29 cellular contexts compared by ENCODE assay signal in the genomic region with DNA sequence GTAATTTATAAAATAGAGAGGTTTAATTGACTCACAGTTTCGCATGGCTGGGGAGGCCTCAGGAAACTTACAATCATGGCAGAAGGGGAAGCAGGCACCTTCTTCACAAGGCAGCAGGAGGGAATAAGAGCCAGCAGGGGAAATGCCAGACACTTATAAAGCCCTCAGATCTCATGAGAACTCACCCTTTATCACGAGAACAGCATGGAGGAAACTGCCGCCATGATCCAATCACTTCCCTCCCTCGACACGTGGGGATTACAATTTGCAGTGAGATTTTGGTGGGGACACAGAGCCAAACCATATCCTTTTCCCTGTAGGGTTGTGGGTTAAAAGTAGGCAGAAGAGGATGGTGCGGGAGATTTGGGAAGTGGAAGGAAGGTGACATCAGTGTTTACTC.
"Had no signal": no experiment of that assay in that cellular context is flagged by ENCODE, and none has a peak within 500 bp of the region (broad histone marks: within the 10 kb centered on the region; RNA-seq: fewer than 3 reads in every experiment).

No MANE protein-coding gene starts in this region.

- H3K4me2 ChIP-seq: neural progenitor cell, smooth muscle cell had no signal

- H3K9ac ChIP-seq: neural progenitor cell had no signal

- H3K4me1 Mint-ChIP-seq: immature natural killer cell, mesothelial cell of epicardium, natural killer cell had no signal

- H3K36me3 ChIP-seq: left lung, lower lobe of right lung, neural progenitor cell, ovary, right atrium auricular region, right lobe of liver, suprapubic skin, upper lobe of right lung had no signal

- H3K9me3 Mint-ChIP-seq: immature natural killer cell; mesothelial cell of epicardium; naive B cell; natural killer cell; nephron progenitor cell; neural progenitor cell; stimulated activated memory B cell treated with anti-CD40 and anti-IgM and Interleukin-4, amounts not matched to agents 10 μg/mL and 1 μg/mL and 100 μg/mL, for 72 hours had no signal

- H3K27me3 Mint-ChIP-seq: stimulated activated memory B cell treated with anti-CD40 and anti-IgM and Interleukin-4, amounts not matched to agents 10 μg/mL and 1 μg/mL and 100 μg/mL, for 72 hours had no signal

- DNase-seq: hippocampal formation; immature natural killer cell; kidney; left colon; left lung; lower lobe of right lung; mammary epithelial cell; mesenchymal stem cell; naive B cell; natural killer cell; nephron progenitor cell; ovary; right lobe of liver; stimulated activated CD4-positive, alpha-beta T cell treated with anti-CD3 and anti-CD28 coated beads, Interleukin-1b, Interleukin-23, amount 100 ng/mL, for 48 hours; stimulated activated CD4-positive, alpha-beta T cell treated with anti-CD3 and anti-CD28 coated beads, Interleukin-2, amount 100 ng/mL, for 48 hours; stimulated activated CD4-positive, alpha-beta T cell treated with anti-CD3 and anti-CD28 coated beads, Interleukin-4, amount 100 ng/mL, for 4 hours; stimulated activated CD8-positive, alpha-beta memory T cell treated with anti-CD3 and anti-CD28 coated beads, Interleukin-4, amount 100 ng/mL, for 48 hours; stimulated activated naive CD4-positive, alpha-beta T cell treated with Interleukin-2 at 50 U/mL for 16 hours; tibial artery; trophoblast cell; upper lobe of right lung had no signal

- H3K4me3 Mint-ChIP-seq: immature natural killer cell; mesothelial cell of epicardium; naive B cell; natural killer cell; nephron progenitor cell; neural progenitor cell; stimulated activated memory B cell treated with anti-CD40 and anti-IgM and Interleukin-4, amounts not matched to agents 10 μg/mL and 1 μg/mL and 100 μg/mL, for 72 hours had no signal

- H3K27me3 ChIP-seq: left lung, neural progenitor cell, ovary, right atrium auricular region, right lobe of liver, suprapubic skin, tibial artery, upper lobe of right lung had no signal

- H3K36me3 Mint-ChIP-seq: immature natural killer cell, mesothelial cell of epicardium, naive B cell, natural killer cell had no signal

- H3K4me1 ChIP-seq: left lung, lower lobe of right lung, neural progenitor cell, right atrium auricular region, right lobe of liver, suprapubic skin, tibial artery, upper lobe of right lung had no signal

- H3K27ac ChIP-seq: left lung, lower lobe of right lung, neural progenitor cell, ovary, right atrium auricular region, right lobe of liver, suprapubic skin, thoracic aorta, tibial artery, upper lobe of right lung had no signal

- H3K4me3 ChIP-seq: left lung, lower lobe of right lung, neural progenitor cell, ovary, right atrium auricular region, right lobe of liver, smooth muscle cell, suprapubic skin, thoracic aorta, tibial artery, upper lobe of right lung had no signal

- H3K27ac Mint-ChIP-seq: mesothelial cell of epicardium; natural killer cell; neural progenitor cell; progenitor cell of endocrine pancreas; stimulated activated memory B cell treated with anti-CD40 and anti-IgM and Interleukin-4, amounts not matched to agents 10 μg/mL and 1 μg/mL and 100 μg/mL, for 72 hours had no signal

- ATAC-seq: left colon; left lung; lower lobe of right lung; natural killer cell; right lobe of liver; stimulated activated memory B cell treated with anti-CD40 and anti-IgM and Interleukin-4, amounts not matched to agents 10 μg/mL and 1 μg/mL and 100 μg/mL, for 72 hours; upper lobe of right lung had no signal
